10 cellular contexts compared by ENCODE assay signal in genomic region chr10:79112898-79113431, GRCh38. TPM values are rescaled to one million over a fixed set of nuclear protein-coding genes. Genes with fewer than 3 reads are reported as not detected.
DNase-seq lines count a peak whose midpoint lies in the region; ATAC-seq and TF ChIP-seq lines count a peak whose summit lies in the region.
"Had no signal": no experiment of that assay in that cellular context is flagged by ENCODE, and none has a peak within 500 bp of the region (broad histone marks: within the 10 kb centered on the region; RNA-seq: fewer than 3 reads in every experiment).

No MANE protein-coding gene starts in this region.

- peaks cover 0 to 9% (median 4%) of the 10 kb centered on the region in 4 donors for H3K36me3 ChIP-seq in sigmoid colon
- H3K36me3 ChIP-seq in CD4-positive, alpha-beta memory T cell (ENCODE audit: insufficient read depth, low read length) = no peaks in the 10 kb centered on the region

- no peaks in the 10 kb centered on the region for H3K36me3 Mint-ChIP-seq in activated T-helper 17 cell treated with anti-CD3 and anti-CD28 coated beads, Interleukin-2, amount 50 U/mL, for 72 hours (ENCODE audit: low read depth)
- peaks cover 0 to 9% of the 10 kb centered on the region in 2 donors for H3K36me3 Mint-ChIP-seq in CD4-positive, alpha-beta memory T cell

- peak; percentile 43 for ATAC-seq in activated T-helper 17 cell treated with anti-CD3 and anti-CD28 coated beads, Interleukin-2, amount 50 U/mL, for 72 hours (replicated peaks)
- ATAC-seq in left ventricle myocardium superior (peak; percentile 69), GM21528 (IDR thresholded peaks at IDR 0.05; ENCODE audit: low FRiP score, unreplicated experiment) (no peak), HG02759 (IDR thresholded peaks at IDR 0.05; ENCODE audit: unreplicated experiment) (no peak)

- no peak overlapping the region for H3K4me3 ChIP-seq in sigmoid colon
- H3K4me3 ChIP-seq in CD4-positive, alpha-beta memory T cell (ENCODE audit: low read length in 2 of 2) = no peak overlapping the region

- DNase-seq in GM03348 (ENCODE audit: low spot score) (peak; percentile 87), left ventricle myocardium superior (peak; percentile 71), sigmoid colon (peak; percentile 91), DMS114 treated with DMSO at 0.1 percent for 48 hours (lab: John Stamatoyannopoulos, UW; ENCODE audit: unreplicated experiment) (no peak)
- no peak for DNase-seq in CD4-positive, alpha-beta memory T cell
- DNase-seq: activated effector memory CD4-positive, alpha-beta T cell treated with anti-CD3 and anti-CD28 coated beads, Interleukin-2, amount 50 U/mL, for 16 hours; NCI-H1417 treated with DMSO at 0.1 percent for 48 hours had no signal

- H3K27ac Mint-ChIP-seq in activated T-helper 17 cell treated with anti-CD3 and anti-CD28 coated beads, Interleukin-2, amount 50 U/mL, for 72 hours = peak overlapping the region; percentile 34
- peak overlapping the region in 1 of 7 donors; percentile 9 for H3K27ac Mint-ChIP-seq in CD4-positive, alpha-beta memory T cell

- peak in 2 of 4 donors; percentile 3 to 73 for TF ChIP-seq EP300 in sigmoid colon (IDR thresholded peaks at IDR 0.05)

- peaks cover 0 to 100% (median 87%) of the 10 kb centered on the region in 4 donors for H3K4me1 ChIP-seq in sigmoid colon
- H3K4me1 ChIP-seq in CD4-positive, alpha-beta memory T cell (ENCODE audit: insufficient read depth, low read length) = peaks cover 42% of the 10 kb centered on the region

- 67 to 74% methylated on average over 11 of the region's 11 CpGs for WGBS in sigmoid colon, 2 donors

- POLR2A ChIA-PET in CD4-positive, alpha-beta memory T cell (lab: Charles Lee; ENCODE audit: partially characterized antibody) = no interaction called here

- intact Hi-C loops in left ventricle myocardium superior (cut with micrococcal nuclease) = no loop called here
- intact Hi-C loops in sigmoid colon (cut with DNase I) = loop anchor here (1.0 to 5.0 kb wide), 2 partner anchors 34 to 42 kb away; no protein-coding TSS in a partner anchor
- intact Hi-C loops in CD4-positive, alpha-beta memory T cell (cut with micrococcal nuclease) = no loop called here

- no peaks in the 10 kb centered on the region for H3K9me3 ChIP-seq in sigmoid colon
- H3K9me3 ChIP-seq in CD4-positive, alpha-beta memory T cell (ENCODE audit: control insufficient read depth in 1 of 2, low read length in 2 of 2) = no peaks in the 10 kb centered on the region

- peak overlapping the region; percentile 78 to 94 (median 87) for H3K27ac ChIP-seq in sigmoid colon
- no peak overlapping the region for H3K27ac ChIP-seq in CD4-positive, alpha-beta memory T cell (ENCODE audit: low read depth, low read length)

- H3K9me3 Mint-ChIP-seq in activated T-helper 17 cell treated with anti-CD3 and anti-CD28 coated beads, Interleukin-2, amount 50 U/mL, for 72 hours = no peaks in the 10 kb centered on the region
- H3K9me3 Mint-ChIP-seq in CD4-positive, alpha-beta memory T cell = no peaks in the 10 kb centered on the region

- no peak overlapping the region for H3K4me3 Mint-ChIP-seq in activated T-helper 17 cell treated with anti-CD3 and anti-CD28 coated beads, Interleukin-2, amount 50 U/mL, for 72 hours
- no peak overlapping the region for H3K4me3 Mint-ChIP-seq in CD4-positive, alpha-beta memory T cell

- no peaks in the 10 kb centered on the region for H3K27me3 Mint-ChIP-seq in activated T-helper 17 cell treated with anti-CD3 and anti-CD28 coated beads, Interleukin-2, amount 50 U/mL, for 72 hours
- no peaks in the 10 kb centered on the region for H3K27me3 Mint-ChIP-seq in CD4-positive, alpha-beta memory T cell

- no peaks in the 10 kb centered on the region for H3K27me3 ChIP-seq in sigmoid colon
- no peaks in the 10 kb centered on the region for H3K27me3 ChIP-seq in CD4-positive, alpha-beta memory T cell (ENCODE audit: insufficient read depth, low read length)

- CTCF ChIA-PET in CD4-positive, alpha-beta memory T cell (lab: Charles Lee; ENCODE audit: partially characterized antibody) = no interaction called here

- H3K4me1 Mint-ChIP-seq in activated T-helper 17 cell treated with anti-CD3 and anti-CD28 coated beads, Interleukin-2, amount 50 U/mL, for 72 hours = peaks cover 33% of the 10 kb centered on the region
- H3K4me1 Mint-ChIP-seq in CD4-positive, alpha-beta memory T cell = peaks cover 26 to 76% (median 52%) of the 10 kb centered on the region in 4 donors

- TF ChIP-seq POLR2A in sigmoid colon (IDR thresholded peaks at IDR 0.05) = no peak

- TF ChIP-seq CTCF in sigmoid colon (IDR thresholded peaks at IDR 0.05) = no peak

RNA-seq across cellular contexts. Expression of gene ZMIZ1, which starts 44.2 kb away (rescaled TPM):
- 10 to 100 TPM; 32.9 to 82.6 TPM for total RNA-seq in activated T-helper 17 cell treated with anti-CD3 and anti-CD28 coated beads, Interleukin-2, amount 50 U/mL, for 72 hours
- 49.5 TPM for total RNA-seq in left ventricle myocardium superior
- total RNA-seq in sigmoid colon = 10 to 100 TPM; 26.5 to 49.3 (median 37.5) TPM
- polyA plus RNA-seq in sigmoid colon = 10 to 100 TPM; 17.4 to 31.5 (median 25.4) TPM
- total RNA-seq in CD4-positive, alpha-beta memory T cell = 10 to 100 TPM; 23.1 to 25.4 TPM
- polyA plus RNA-seq in CD4-positive, alpha-beta memory T cell = 1 to 10 TPM in 1 of 2 donors, under 1 TPM in 1; 0.58 to 4.9 TPM

Comparison
In these comparisons a context has a peak if more than half of its experiments do, and no peak if none do; other contexts are left out.
1. DNase-seq: peak in GM03348 (single experiment), left ventricle myocardium superior (single experiment) and sigmoid colon (single experiment); none in DMS114 treated with DMSO at 0.1 percent for 48 hours (single experiment) and CD4-positive, alpha-beta memory T cell (0 of 5).
2. ATAC-seq: peak in activated T-helper 17 cell treated with anti-CD3 and anti-CD28 coated beads, Interleukin-2, amount 50 U/mL, for 72 hours (single experiment) and left ventricle myocardium superior (single experiment); none in GM21528 (single experiment) and HG02759 (single experiment).